3 cellular contexts compared by ENCODE assay signal in genomic region chr6:33154349-33154748, GRCh38.
"Had no signal": no experiment of that assay in that cellular context is flagged by ENCODE, and none has a peak within 500 bp of the region (broad histone marks: within the 10 kb centered on the region; RNA-seq: fewer than 3 reads in every experiment).

No MANE protein-coding gene starts in this region.

- ATAC-seq: GM12878 had no signal

- H3K4me3 ChIP-seq: GM12878 had no signal

- DNase-seq: GDM1, GF-D8 had no signal
